In genomic region chr13:50323440-50324070, GRCh38 we compare ENCODE assay signal across 12 cellular contexts.
DNase-seq lines count a peak whose midpoint lies in the region; ATAC-seq, FAIRE-seq and TF ChIP-seq lines count a peak whose summit lies in the region.
"Had no signal": no experiment of that assay in that cellular context is flagged by ENCODE, and none has a peak within 500 bp of the region (broad histone marks: within the 10 kb centered on the region; RNA-seq: fewer than 3 reads in every experiment).

No MANE protein-coding gene starts in this region.

- DNase-seq in BJ (ENCODE audit: low read depth) = peak; percentile 75
- peak; percentile 9 for DNase-seq in HTR-8/SVneo (ENCODE audit: insufficient read length, low spot score)
- peak; percentile 90 for DNase-seq in bronchial epithelial cell (ENCODE audit: low read depth)
- DNase-seq in kidney tubule cell (ENCODE audit: low spot score) = peak; percentile 81
- DNase-seq in NCI-H1694 (lab: John Stamatoyannopoulos, UW) = no peak
- DNase-seq in HuH-7 (ENCODE audit: low spot score) = no peak
- no peak for DNase-seq in NCI-H510A (lab: John Stamatoyannopoulos, UW)
- DNase-seq: body of pancreas, left cardiac atrium, NCI-H2171 treated with DMSO at 0.1 percent for 48 hours had no signal

- TF ChIP-seq CTCF in BJ (IDR thresholded peaks at IDR 0.05; ENCODE audit: insufficient read depth, low read depth, low read length) = no peak
- no peak for TF ChIP-seq CTCF in bronchial epithelial cell (IDR thresholded peaks at IDR 0.05; ENCODE audit: insufficient read depth, low read length, severe bottlenecking)

- CTCF ChIA-PET in BJ (lab: Yijun Ruan, JAX) = interaction anchor here (0.7 kb wide), 1 partner anchor 1177 kb away, joined by 3 read pairs; no protein-coding TSS in a partner anchor

- H3K27me3 ChIP-seq in BJ (ENCODE audit: control insufficient read depth, insufficient read depth, low read length) (no peaks in the 10 kb centered on the region), bronchial epithelial cell (ENCODE audit: control insufficient read depth, insufficient read depth, low read length) (no peaks in the 10 kb centered on the region)
- H3K27me3 ChIP-seq: body of pancreas, neutrophil had no signal

- POLR2A ChIA-PET in BJ (lab: Charles Lee) = interaction anchor here (0.5 kb wide), 1 partner anchor 14 kb away, joined by 3 read pairs; no protein-coding TSS in a partner anchor

- H3K4me3 ChIP-seq in BJ (ENCODE audit: low read depth, low read length) (no peak overlapping the region), bronchial epithelial cell (ENCODE audit: low read depth, low read length) (no peak overlapping the region)
- H3K4me3 ChIP-seq: body of pancreas had no signal

- FAIRE-seq in HTR-8/SVneo (lab: Jason Lieb, UNC) (no peak), bronchial epithelial cell (lab: Jason Lieb, UNC) (no peak)

- no peaks in the 10 kb centered on the region for H3K36me3 ChIP-seq in BJ (ENCODE audit: control insufficient read depth, insufficient read depth, low read length)
- H3K36me3 ChIP-seq in bronchial epithelial cell (ENCODE audit: control insufficient read depth, insufficient read depth, low read length) = no peaks in the 10 kb centered on the region
- H3K36me3 ChIP-seq: neutrophil had no signal

- no peak for ATAC-seq in HG03280 (IDR thresholded peaks at IDR 0.05; ENCODE audit: unreplicated experiment)
- ATAC-seq: body of pancreas, left cardiac atrium had no signal

Comparison
In these comparisons a context has a peak if more than half of its experiments do, and no peak if none do; other contexts are left out.
1. DNase-seq: peak in BJ (single experiment), HTR-8/SVneo (single experiment), bronchial epithelial cell (single experiment) and kidney tubule cell (single experiment); none in NCI-H1694 (single experiment), HuH-7 (single experiment) and NCI-H510A (single experiment).